ENCODE assay signal across 27 cellular contexts in genomic region chr6:104418839-104419238, GRCh38.
"Had no signal": no experiment of that assay in that cellular context is flagged by ENCODE, and none has a peak within 500 bp of the region (broad histone marks: within the 10 kb centered on the region; RNA-seq: fewer than 3 reads in every experiment).

No MANE protein-coding gene starts in this region.

- FAIRE-seq: colon, endometrium, endothelial cell of umbilical vein, frontal cortex had no signal

- DNase-seq: colonic mucosa; cortex of kidney; dermis blood vessel endothelial cell; dorsolateral prefrontal cortex; effector CD4-positive, alpha-beta T cell; effector CD8-positive, alpha-beta T cell; effector memory CD4-positive, alpha-beta T cell; effector memory CD8-positive, alpha-beta T cell; endodermal cell; erythroblast; esophagus squamous epithelium; foreskin fibroblast; foreskin keratinocyte; foreskin melanocyte; gastrocnemius medialis; glutamatergic neuron; head of caudate nucleus; heart left ventricle; heart right ventricle had no signal

- H3K27me3 ChIP-seq: colonic mucosa, esophagus muscularis mucosa, esophagus squamous epithelium, foreskin keratinocyte, gastrocnemius medialis, gastroesophageal sphincter, heart left ventricle, heart right ventricle had no signal

- H3K27ac ChIP-seq: colonic mucosa, coronary artery, dorsolateral prefrontal cortex, epithelial cell of prostate, esophagus muscularis mucosa, esophagus squamous epithelium, foreskin keratinocyte, gastrocnemius medialis, gastroesophageal sphincter, heart left ventricle, heart right ventricle had no signal

- H3K4me3 ChIP-seq: colonic mucosa, coronary artery, dorsolateral prefrontal cortex, esophagus muscularis mucosa, esophagus squamous epithelium, gastrocnemius medialis, gastroesophageal sphincter, heart left ventricle, heart right ventricle had no signal

- H3K9me3 ChIP-seq: colonic mucosa, esophagus muscularis mucosa, esophagus squamous epithelium, gastrocnemius medialis, gastroesophageal sphincter, heart left ventricle had no signal

- H3K4me1 ChIP-seq: colonic mucosa, esophagus muscularis mucosa, esophagus squamous epithelium, foreskin keratinocyte, gastrocnemius medialis, gastroesophageal sphincter, heart left ventricle, heart right ventricle had no signal

- H3K36me3 ChIP-seq: colonic mucosa, esophagus muscularis mucosa, esophagus squamous epithelium, gastrocnemius medialis, gastroesophageal sphincter, heart left ventricle, heart right ventricle had no signal
